ENCODE assay signal across 8 cellular contexts in the genomic region with DNA sequence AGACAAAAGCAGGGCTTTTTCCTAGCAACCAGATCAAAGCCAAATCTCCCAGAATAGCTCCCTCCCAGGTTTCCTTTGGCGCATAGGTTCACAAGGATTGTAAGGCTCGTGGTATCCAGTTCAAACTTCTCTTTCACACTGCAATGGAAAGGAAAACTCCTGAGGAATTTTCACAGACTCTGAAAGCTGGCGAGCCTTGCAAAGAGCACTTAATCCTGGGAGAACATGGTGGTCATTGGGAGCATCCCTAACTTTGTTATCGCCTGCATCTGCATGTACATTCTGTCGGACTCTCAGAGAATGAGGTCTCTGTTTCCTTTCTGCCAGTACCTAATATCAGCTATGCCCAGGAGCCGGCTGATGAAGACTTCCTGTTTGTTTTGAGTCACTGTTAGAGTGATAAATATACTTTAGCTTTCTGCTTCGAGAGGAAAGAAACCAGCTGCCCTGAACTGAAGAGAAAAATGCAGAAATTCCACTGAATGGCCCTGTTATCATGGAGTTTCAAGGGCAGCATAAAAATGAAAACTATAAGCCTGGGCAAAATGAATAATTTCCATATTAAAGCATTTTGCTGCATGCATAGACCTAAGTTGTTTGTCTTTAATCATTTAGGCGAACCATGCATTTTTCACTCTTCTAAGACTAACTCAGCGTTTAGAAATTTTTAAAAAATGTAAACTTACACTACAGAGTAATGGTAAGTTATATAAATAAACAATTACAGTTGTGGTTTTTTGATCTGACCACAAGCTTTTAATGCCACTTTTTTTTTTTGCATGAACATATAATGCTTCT.
A peak's percentile ranks its signal among the peaks of the same experiment; 100 is the strongest.
DNase-seq lines count a peak whose midpoint lies in the region; ATAC-seq and TF ChIP-seq lines count a peak whose summit lies in the region.

No MANE protein-coding gene starts in this region.

- H3K9me3 ChIP-seq in neutrophil (no peaks in the 10 kb centered on the region), BE2C (no peaks in the 10 kb centered on the region)

- DNase-seq in NCI-H510A treated with DMSO at 0.1 percent for 48 hours (lab: John Stamatoyannopoulos, UW) (peak; percentile 51), dermis blood vessel endothelial cell (peak; percentile 81), iPS-NIHi11 (ENCODE audit: low spot score) (no peak), BE2C (no peak)
- DNase-seq in activated CD4-positive, alpha-beta T cell treated with anti-CD3 and anti-CD28 coated beads, Interleukin-2, amount 50 U/mL, for 1 hour: no peak

- peaks cover 0 to 7% of the 10 kb centered on the region in 2 experiments for H3K4me1 ChIP-seq in neutrophil (ENCODE audit: control insufficient read depth in 1 of 2, insufficient read depth in 1 of 2, low read depth in 1 of 2, low read length in 1 of 2)
- no peaks in the 10 kb centered on the region for H3K4me1 ChIP-seq in BE2C

- no peak overlapping the region for H3K4me3 ChIP-seq in neutrophil (ENCODE audit: low read depth in 1 of 2, low read length in 1 of 2)
- H3K4me3 ChIP-seq in BE2C (ENCODE audit: low read depth, low read length): no peak overlapping the region

- H3K27me3 ChIP-seq in neutrophil (no peaks in the 10 kb centered on the region), BE2C (no peaks in the 10 kb centered on the region)

- TF ChIP-seq CTCF in neutrophil (IDR thresholded peaks at IDR 0.05): no peak
- no peak for TF ChIP-seq CTCF in BE2C (IDR thresholded peaks at IDR 0.05; ENCODE audit: low read depth, low read length)

- peak overlapping the region; percentile 40 for H3K27ac ChIP-seq in neutrophil

- no peaks in the 10 kb centered on the region for H3K36me3 ChIP-seq in neutrophil
- H3K36me3 ChIP-seq in BE2C: no peaks in the 10 kb centered on the region

- ATAC-seq in GM18867 (IDR thresholded peaks at IDR 0.05; ENCODE audit: unreplicated experiment) (peak; percentile 95), HG02798 (IDR thresholded peaks at IDR 0.05; ENCODE audit: poor library complexity, unreplicated experiment) (peak; percentile 85)

Comparison
In these comparisons a context has a peak if more than half of its experiments do, and no peak if none do; other contexts are left out.
1. DNase-seq: peak in NCI-H510A treated with DMSO at 0.1 percent for 48 hours (single experiment) and dermis blood vessel endothelial cell (single experiment); none in activated CD4-positive, alpha-beta T cell treated with anti-CD3 and anti-CD28 coated beads, Interleukin-2, amount 50 U/mL, for 1 hour (single experiment), iPS-NIHi11 (single experiment) and BE2C (single experiment).